Comparison of ENCODE assay signal across 9 cellular contexts in the genomic region with DNA sequence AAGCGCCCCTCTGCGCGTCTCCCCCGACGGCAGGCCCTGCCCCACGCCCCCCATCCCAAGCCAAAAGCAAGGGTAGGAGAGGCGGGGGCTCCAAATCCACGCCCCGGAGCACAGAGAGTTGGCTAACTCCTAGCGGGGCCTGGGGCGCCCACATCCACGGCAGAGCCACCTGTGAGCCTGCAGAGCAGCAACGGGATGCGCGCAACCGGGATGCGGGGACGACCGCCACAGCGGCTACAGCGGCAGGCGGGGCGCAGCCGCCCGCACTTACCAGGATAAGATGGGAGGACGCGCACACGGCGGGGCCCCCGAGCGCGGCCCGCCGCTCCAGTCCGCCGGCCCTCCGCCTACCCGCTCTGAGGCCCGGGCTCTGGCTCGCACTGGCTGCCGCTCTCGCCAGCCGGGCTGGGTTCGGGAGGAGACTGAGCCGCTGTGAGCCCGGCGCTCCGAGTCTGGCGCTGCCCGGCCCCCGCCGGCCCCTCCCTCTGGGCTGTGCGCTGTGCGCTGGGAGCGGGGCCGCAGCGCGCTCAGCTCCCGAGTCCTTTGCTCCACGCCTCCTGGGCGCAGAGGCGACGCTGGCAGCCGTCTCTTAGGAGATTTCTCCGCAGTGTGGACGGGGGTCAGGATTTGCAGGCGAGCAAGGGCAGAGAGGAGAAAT. TPM values are rescaled to one million over a fixed set of nuclear protein-coding genes. Genes with fewer than 3 reads are reported as not detected.
DNase-seq lines count a peak whose midpoint lies in the region; ATAC-seq and TF ChIP-seq lines count a peak whose summit lies in the region.
"Had no signal": no experiment of that assay in that cellular context is flagged by ENCODE, and none has a peak within 500 bp of the region (broad histone marks: within the 10 kb centered on the region; RNA-seq: fewer than 3 reads in every experiment).

Gene SLC24A2, minus strand, starts transcription at position 424 of the 658 bp plus-strand sequence.

- TF ChIP-seq RAD21 in neural cell (conservative IDR thresholded peaks at IDR 0.05), result peak; percentile 43

- no peak for TF ChIP-seq EP300 in neural cell (conservative IDR thresholded peaks at IDR 0.05; ENCODE audit: poor library complexity, severe bottlenecking)

- 1% methylated on average over 67 of the region's 67 CpGs for WGBS in ectodermal cell, 2 experiments
- WGBS in esophagus squamous epithelium, 2 donors, result 0% methylated on average over 3 of the region's 67 CpGs; no CpG with 5 or more reads in 1 of the 2 donors

- H4K20me1 ChIP-seq in neural cell (ENCODE audit: insufficient read depth), result no peaks in the 10 kb centered on the region

- H3K9ac ChIP-seq in neural cell (ENCODE audit: low read length), result peak within 1 kb of the TSS; percentile 52

- H3K4me3 ChIP-seq in ectodermal cell (ENCODE audit: insufficient read depth, low read depth, low read length) (peak within 1 kb of the TSS; percentile 50), neural cell (ENCODE audit: low read length) (peak within 1 kb of the TSS; percentile 75), esophagus squamous epithelium (peak within 1 kb of the TSS in 2 of 4 donors; percentile 13 to 45)

- no peak for ATAC-seq in HG03442 (IDR thresholded peaks at IDR 0.05; ENCODE audit: unreplicated experiment)

- peak within 1 kb of the TSS; percentile 68 for H3K4me2 ChIP-seq in neural cell (ENCODE audit: low read length)

- H3K27me3 ChIP-seq in ectodermal cell (ENCODE audit: control insufficient read depth, insufficient read depth, low read length, poor library complexity, severe bottlenecking), result peaks cover 34% of the 10 kb centered on the region
- peaks cover 40% of the 10 kb centered on the region for H3K27me3 ChIP-seq in neural cell (ENCODE audit: insufficient read depth, low read depth, low read length)
- peaks cover 0 to 50% (median 0%) of the 10 kb centered on the region in 4 donors for H3K27me3 ChIP-seq in esophagus squamous epithelium

- no peaks in the 10 kb centered on the region for H3K9me3 ChIP-seq in ectodermal cell (ENCODE audit: control insufficient read depth, low read length)
- no peaks in the 10 kb centered on the region for H3K9me3 ChIP-seq in neural cell (ENCODE audit: low read length)
- H3K9me3 ChIP-seq in esophagus squamous epithelium, result no peaks in the 10 kb centered on the region

- H3K4me1 ChIP-seq in ectodermal cell (ENCODE audit: control insufficient read depth, insufficient read depth, low read length) (peaks cover 7% of the 10 kb centered on the region), esophagus squamous epithelium (peaks cover 0 to 13% (median 5%) of the 10 kb centered on the region in 3 donors)

- H2AFZ ChIP-seq in neural cell (ENCODE audit: low read depth, low read length), result no peak within 1 kb of the TSS

- no peaks in the 10 kb centered on the region for H3K79me2 ChIP-seq in neural cell (replicated peaks; ENCODE audit: insufficient read depth, low read length)

- DNase-seq in COLO668 (lab: John Stamatoyannopoulos, UW; ENCODE audit: unreplicated experiment) (peak; percentile 14), NCI-H1105 (lab: John Stamatoyannopoulos, UW) (peak; percentile 16), NCI-H1048 (lab: John Stamatoyannopoulos, UW) (no peak), esophagus squamous epithelium (lab: John Stamatoyannopoulos, UW) (no peak)
- no peak for DNase-seq in stimulated activated CD4-positive, alpha-beta T cell treated with anti-CD3 and anti-CD28 coated beads, Interleukin-2, amount 100 ng/mL, for 24 hours
- DNase-seq: CD4-positive, alpha-beta T cell had no signal

- no peaks in the 10 kb centered on the region for H3F3A ChIP-seq in neural cell (ENCODE audit: insufficient read depth, low read length, poor library complexity, severe bottlenecking)

- TF ChIP-seq CTCF in neural cell (IDR thresholded peaks at IDR 0.05; ENCODE audit: poor library complexity, severe bottlenecking) (peak; percentile 8), esophagus squamous epithelium (IDR thresholded peaks at IDR 0.05) (no peak)

- H3K36me3 ChIP-seq in ectodermal cell (ENCODE audit: control insufficient read depth, insufficient read depth, low read length) (no peaks in the 10 kb centered on the region), neural cell (ENCODE audit: insufficient read depth, low read length) (no peaks in the 10 kb centered on the region), esophagus squamous epithelium (no peaks in the 10 kb centered on the region)

- H3K27ac ChIP-seq in ectodermal cell (ENCODE audit: insufficient read depth, low read depth, low read length, poor library complexity, severe bottlenecking) (no peak within 1 kb of the TSS), neural cell (ENCODE audit: low read length) (no peak within 1 kb of the TSS), esophagus squamous epithelium (no peak within 1 kb of the TSS)

- no peak for TF ChIP-seq POLR2A in esophagus squamous epithelium (IDR thresholded peaks at IDR 0.05)

- H3K9me2 ChIP-seq in neural cell (ENCODE audit: insufficient read depth, low read length), result no peaks in the 10 kb centered on the region

- intact Hi-C loops in esophagus squamous epithelium (cut with DNase I), result no loop called here

TF ChIP-seq in neural cell, 6 proteins besides CTCF, POLR2A, EP300 and RAD21:
- peak; percentile 31 for TF ChIP-seq SMC3 (conservative IDR thresholded peaks at IDR 0.05; ENCODE audit: poor library complexity)
- no peak for TF ChIP-seq MXI1 (conservative IDR thresholded peaks at IDR 0.05; ENCODE audit: poor library complexity, severe bottlenecking)
- TF ChIP-seq, protein P1, sequence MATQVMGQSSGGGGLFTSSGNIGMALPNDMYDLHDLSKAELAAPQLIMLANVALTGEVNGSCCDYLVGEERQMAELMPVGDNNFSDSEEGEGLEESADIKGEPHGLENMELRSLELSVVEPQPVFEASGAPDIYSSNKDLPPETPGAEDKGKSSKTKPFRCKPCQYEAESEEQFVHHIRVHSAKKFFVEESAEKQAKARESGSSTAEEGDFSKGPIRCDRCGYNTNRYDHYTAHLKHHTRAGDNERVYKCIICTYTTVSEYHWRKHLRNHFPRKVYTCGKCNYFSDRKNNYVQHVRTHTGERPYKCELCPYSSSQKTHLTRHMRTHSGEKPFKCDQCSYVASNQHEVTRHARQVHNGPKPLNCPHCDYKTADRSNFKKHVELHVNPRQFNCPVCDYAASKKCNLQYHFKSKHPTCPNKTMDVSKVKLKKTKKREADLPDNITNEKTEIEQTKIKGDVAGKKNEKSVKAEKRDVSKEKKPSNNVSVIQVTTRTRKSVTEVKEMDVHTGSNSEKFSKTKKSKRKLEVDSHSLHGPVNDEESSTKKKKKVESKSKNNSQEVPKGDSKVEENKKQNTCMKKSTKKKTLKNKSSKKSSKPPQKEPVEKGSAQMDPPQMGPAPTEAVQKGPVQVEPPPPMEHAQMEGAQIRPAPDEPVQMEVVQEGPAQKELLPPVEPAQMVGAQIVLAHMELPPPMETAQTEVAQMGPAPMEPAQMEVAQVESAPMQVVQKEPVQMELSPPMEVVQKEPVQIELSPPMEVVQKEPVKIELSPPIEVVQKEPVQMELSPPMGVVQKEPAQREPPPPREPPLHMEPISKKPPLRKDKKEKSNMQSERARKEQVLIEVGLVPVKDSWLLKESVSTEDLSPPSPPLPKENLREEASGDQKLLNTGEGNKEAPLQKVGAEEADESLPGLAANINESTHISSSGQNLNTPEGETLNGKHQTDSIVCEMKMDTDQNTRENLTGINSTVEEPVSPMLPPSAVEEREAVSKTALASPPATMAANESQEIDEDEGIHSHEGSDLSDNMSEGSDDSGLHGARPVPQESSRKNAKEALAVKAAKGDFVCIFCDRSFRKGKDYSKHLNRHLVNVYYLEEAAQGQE (IDR thresholded peaks at IDR 0.05; ENCODE audit: borderline replicate concordance), result no peak
- peak; percentile 9 for TF ChIP-seq POLR2AphosphoS5 (IDR thresholded peaks at IDR 0.05)
- TF ChIP-seq TAF1 (IDR thresholded peaks at IDR 0.05; ENCODE audit: low read depth), result no peak
TF ChIP-seq in neural cell: peak in this region for 2.

RNA-seq across cellular contexts. Expression of gene SLC24A2, which starts in this region (rescaled TPM):
- 0.56 TPM for polyA plus RNA-seq in ectodermal cell (2013, experiment 1 of 4)
- 0.57 TPM for polyA plus RNA-seq in ectodermal cell (2013, experiment 2 of 4)
- 0.21 TPM for polyA plus RNA-seq in ectodermal cell (2013, experiment 3 of 4)
- polyA plus RNA-seq in ectodermal cell (2013, experiment 4 of 4), result 0.41 TPM
- 0.42 and 0.56 TPM in 2 replicates for polyA plus RNA-seq in neural cell
- 2.2 and 3.9 TPM in 2 replicates for polyA minus RNA-seq in neural cell
- total RNA-seq in esophagus squamous epithelium, result not detected
- total RNA-seq: CD4-positive, alpha-beta T cell had no signal

Comparison
In these comparisons a context has a peak if more than half of its experiments do, and no peak if none do; other contexts are left out.
1. DNase-seq: peak in COLO668 (single experiment) and NCI-H1105 (single experiment); none in stimulated activated CD4-positive, alpha-beta T cell treated with anti-CD3 and anti-CD28 coated beads, Interleukin-2, amount 100 ng/mL, for 24 hours (0 of 2), NCI-H1048 (single experiment) and esophagus squamous epithelium (single experiment).